ENCODE assay signal across 9 cellular contexts in genomic region chr2:230797515-230798495, GRCh38.
DNase-seq lines count a peak whose midpoint lies in the region; ATAC-seq, FAIRE-seq and TF ChIP-seq lines count a peak whose summit lies in the region.
"Had no signal": no experiment of that assay in that cellular context is flagged by ENCODE, and none has a peak within 500 bp of the region (broad histone marks: within the 10 kb centered on the region; RNA-seq: fewer than 3 reads in every experiment).

No MANE protein-coding gene starts in this region.

- ATAC-seq in left lobe of liver (peak; percentile 35), GM21619 (IDR thresholded peaks at IDR 0.05; ENCODE audit: unreplicated experiment) (no peak)
- ATAC-seq in natural killer cell treated with Interleukin-12 subunit alpha and Interleukin-12 subunit beta and Interleukin-15 and Interleukin-18, amount 100 ng/mL, for 72 hours = no peak

- in situ Hi-C loops in GM23248 (cut with MboI) = no loop called here

- no peaks in the 10 kb centered on the region for H3K9me3 ChIP-seq in GM23248 (ENCODE audit: low read depth)
- H3K9me3 ChIP-seq in kidney (ENCODE audit: control insufficient read depth in 1 of 2, low read length in 2 of 2) = no peaks in the 10 kb centered on the region
- H3K9me3 ChIP-seq: SK-N-SH had no signal

- no peaks in the 10 kb centered on the region for H3K9me2 ChIP-seq in GM23248 (ENCODE audit: insufficient read depth)
- H3K9me2 ChIP-seq: SK-N-SH had no signal

- no peaks in the 10 kb centered on the region for H3K27me3 ChIP-seq in GM23248 (replicated peaks; ENCODE audit: insufficient read depth)

- DNase-seq in CD1c-positive myeloid dendritic cell (ENCODE audit: extremely low spot score) = peak; percentile 87
- peak; percentile 76 for DNase-seq in GM23248
- peak; percentile 38 for DNase-seq in T-helper 2 cell treated with Interferon-gamma antibody and Interleukin-4, amounts not matched to agents 5 μg/mL and 100 μg/mL, for 36 hours (ENCODE audit: low spot score)
- DNase-seq in left lobe of liver (ENCODE audit: low spot score) = no peak
- DNase-seq in NCI-H748 treated with DMSO at 0.1 percent for 48 hours (lab: John Stamatoyannopoulos, UW) = no peak
- DNase-seq in natural killer cell treated with Interleukin-12 subunit alpha and Interleukin-12 subunit beta and Interleukin-15 and Interleukin-18, amount 100 ng/mL, for 72 hours (ENCODE audit: low spot score) = no peak
- DNase-seq in kidney = no peak

- H4K20me1 ChIP-seq in GM23248 (ENCODE audit: insufficient read depth) = no peaks in the 10 kb centered on the region

- H3K36me3 ChIP-seq in GM23248 (ENCODE audit: low read depth) (peaks cover 13% of the 10 kb centered on the region), kidney (ENCODE audit: control insufficient read depth in 1 of 2, insufficient read depth in 2 of 2, low read length in 2 of 2) (peaks cover 13 to 16% of the 10 kb centered on the region in 2 donors)

- H3F3A ChIP-seq in GM23248 (ENCODE audit: insufficient read depth) = peaks cover 54% of the 10 kb centered on the region

- peaks cover 40% of the 10 kb centered on the region for H3K4me1 Mint-ChIP-seq in T-helper 2 cell treated with Interferon-gamma antibody and Interleukin-4, amounts not matched to agents 5 μg/mL and 100 μg/mL, for 36 hours (ENCODE audit: low read depth)
- H3K4me1 Mint-ChIP-seq in natural killer cell treated with Interleukin-12 subunit alpha and Interleukin-12 subunit beta and Interleukin-15 and Interleukin-18, amount 100 ng/mL, for 72 hours (ENCODE audit: low read depth in 2 of 2) = peaks cover 35 to 39% of the 10 kb centered on the region in 2 donors

- intact Hi-C loops in kidney (cut with DNase I) = no loop called here

- peaks cover 57% of the 10 kb centered on the region for H3K4me1 ChIP-seq in GM23248 (ENCODE audit: insufficient read depth)
- peaks cover 0 to 4% of the 10 kb centered on the region in 2 donors for H3K4me1 ChIP-seq in kidney (ENCODE audit: control insufficient read depth in 1 of 2, insufficient read depth in 1 of 2, low read depth in 1 of 2, low read length in 2 of 2)

- peaks cover 5% of the 10 kb centered on the region for H3K9me3 Mint-ChIP-seq in T-helper 2 cell treated with Interferon-gamma antibody and Interleukin-4, amounts not matched to agents 5 μg/mL and 100 μg/mL, for 36 hours
- H3K9me3 Mint-ChIP-seq in natural killer cell treated with Interleukin-12 subunit alpha and Interleukin-12 subunit beta and Interleukin-15 and Interleukin-18, amount 100 ng/mL, for 72 hours = no peaks in the 10 kb centered on the region

- H3K27ac Mint-ChIP-seq in T-helper 2 cell treated with Interferon-gamma antibody and Interleukin-4, amounts not matched to agents 5 μg/mL and 100 μg/mL, for 36 hours = no peak overlapping the region
- H3K27ac Mint-ChIP-seq in natural killer cell treated with Interleukin-12 subunit alpha and Interleukin-12 subunit beta and Interleukin-15 and Interleukin-18, amount 100 ng/mL, for 72 hours = no peak overlapping the region

- H3K4me3 Mint-ChIP-seq in T-helper 2 cell treated with Interferon-gamma antibody and Interleukin-4, amounts not matched to agents 5 μg/mL and 100 μg/mL, for 36 hours = no peak overlapping the region
- H3K4me3 Mint-ChIP-seq in natural killer cell treated with Interleukin-12 subunit alpha and Interleukin-12 subunit beta and Interleukin-15 and Interleukin-18, amount 100 ng/mL, for 72 hours = no peak overlapping the region

- no peak overlapping the region for H2AFZ ChIP-seq in GM23248

- peaks cover 80% of the 10 kb centered on the region for H3K79me2 ChIP-seq in GM23248 (ENCODE audit: insufficient read depth)

- peaks cover 59% of the 10 kb centered on the region for H3K36me3 Mint-ChIP-seq in T-helper 2 cell treated with Interferon-gamma antibody and Interleukin-4, amounts not matched to agents 5 μg/mL and 100 μg/mL, for 36 hours (ENCODE audit: low read depth)
- peaks cover 35% of the 10 kb centered on the region for H3K36me3 Mint-ChIP-seq in natural killer cell treated with Interleukin-12 subunit alpha and Interleukin-12 subunit beta and Interleukin-15 and Interleukin-18, amount 100 ng/mL, for 72 hours

- no peak for TF ChIP-seq CTCF in kidney (IDR thresholded peaks at IDR 0.05; ENCODE audit: borderline replicate concordance, extremely low read depth, insufficient read depth)

- H3K4me2 ChIP-seq in GM23248 (ENCODE audit: unreplicated experiment) = peak overlapping the region; percentile 28

- no peak overlapping the region for H3K4me3 ChIP-seq in GM23248
- H3K4me3 ChIP-seq in kidney (ENCODE audit: low read length in 2 of 2) = no peak overlapping the region

- 80 to 87% methylated on average over 8 of the region's 8 CpGs for WGBS in GM23248 (ENCODE audit: low coverage in 1 of 2, low lambda C conversion rate in 2 of 2, missing lambda C conversion rate in 2 of 2), 2 experiments

- no peak for FAIRE-seq in kidney (lab: Jason Lieb, UNC)

- peak overlapping the region; percentile 91; the same call in 1 of the 2 replicates for H3K27ac ChIP-seq in GM23248
- H3K27ac ChIP-seq in kidney (ENCODE audit: low read depth in 2 of 2, low read length in 2 of 2) = no peak overlapping the region

- H3K9ac ChIP-seq in GM23248 = no peak overlapping the region
- H3K9ac ChIP-seq in kidney (ENCODE audit: low read length in 2 of 2) = no peak overlapping the region
- H3K9ac ChIP-seq: SK-N-SH had no signal

- H3K27me3 Mint-ChIP-seq in T-helper 2 cell treated with Interferon-gamma antibody and Interleukin-4, amounts not matched to agents 5 μg/mL and 100 μg/mL, for 36 hours (ENCODE audit: low read depth) = no peaks in the 10 kb centered on the region
- no peaks in the 10 kb centered on the region for H3K27me3 Mint-ChIP-seq in natural killer cell treated with Interleukin-12 subunit alpha and Interleukin-12 subunit beta and Interleukin-15 and Interleukin-18, amount 100 ng/mL, for 72 hours

Comparison
In these comparisons a context has a peak if more than half of its experiments do, and no peak if none do; other contexts are left out.
1. DNase-seq: peak in CD1c-positive myeloid dendritic cell (single experiment), GM23248 (single experiment) and T-helper 2 cell treated with Interferon-gamma antibody and Interleukin-4, amounts not matched to agents 5 μg/mL and 100 μg/mL, for 36 hours (single experiment); none in left lobe of liver (single experiment), NCI-H748 treated with DMSO at 0.1 percent for 48 hours (single experiment), natural killer cell treated with Interleukin-12 subunit alpha and Interleukin-12 subunit beta and Interleukin-15 and Interleukin-18, amount 100 ng/mL, for 72 hours (single experiment) and kidney (single experiment).